Comparison of ENCODE assay signal across 1 cellular context in genomic region chr10:38143587-38143986, GRCh38.
TF ChIP-seq lines count a peak whose summit lies in the region.

No MANE protein-coding gene starts in this region.

TF ChIP-seq in HepG2, 621 proteins besides CTCF, POLR2A, EP300 and RAD21 (continued from another document and continues in another):
- TF ChIP-seq ZNF292 (CRISPR knock-in tag; IDR thresholded peaks at IDR 0.05; ENCODE audit: borderline replicate concordance, low read depth): peak; percentile 37; the same call in 1 of the 2 replicates
- no peak for TF ChIP-seq AKAP8 (CRISPR knock-in tag; IDR thresholded peaks at IDR 0.05)
- TF ChIP-seq PRPF4 (IDR thresholded peaks at IDR 0.05; ENCODE audit: low read depth, low read length, poor library complexity, severe bottlenecking): no peak
- TF ChIP-seq SIN3A (IDR thresholded peaks at IDR 0.05; ENCODE audit: borderline replicate concordance, low read depth, low read length): no peak
- no peak for TF ChIP-seq ZBTB8A (CRISPR knock-in tag; IDR thresholded peaks at IDR 0.05; ENCODE audit: borderline replicate concordance, low read depth)
- peak; percentile 62; the same call in 1 of the 2 replicates for TF ChIP-seq MAX (IDR thresholded peaks at IDR 0.05)
- TF ChIP-seq ZBTB43 (CRISPR knock-in tag; conservative IDR thresholded peaks at IDR 0.05): no peak
- TF ChIP-seq ZNF792 (CRISPR knock-in tag; IDR thresholded peaks at IDR 0.05): peak; percentile 72; the same call in 1 of the 2 replicates
- peak; percentile 99 for TF ChIP-seq TFE3 (CRISPR knock-in tag; IDR thresholded peaks at IDR 0.05)
- no peak for TF ChIP-seq ZNF816 (CRISPR knock-in tag; IDR thresholded peaks at IDR 0.05; ENCODE audit: borderline replicate concordance)
- TF ChIP-seq ZFX (CRISPR knock-in tag; IDR thresholded peaks at IDR 0.05; ENCODE audit: low read depth): 0 out of 2 replicates have a peak, but pooled peaks have one; percentile 23
- TF ChIP-seq ZSCAN21 (CRISPR knock-in tag; IDR thresholded peaks at IDR 0.05; ENCODE audit: borderline replicate concordance): no peak; the same call in 1 of the 2 replicates
- TF ChIP-seq CCDC6 (CRISPR knock-in tag; IDR thresholded peaks at IDR 0.05): no peak
- peak; percentile 69; the same call in 1 of the 2 replicates for TF ChIP-seq NR2F6 (IDR thresholded peaks at IDR 0.05)
- peak; percentile 82 for TF ChIP-seq NR2F6 (CRISPR knock-in tag; IDR thresholded peaks at IDR 0.05)
- peak; percentile 71; the same call in 1 of the 2 replicates for TF ChIP-seq ZMYM2 (CRISPR knock-in tag; IDR thresholded peaks at IDR 0.05)
- TF ChIP-seq, protein P1, sequence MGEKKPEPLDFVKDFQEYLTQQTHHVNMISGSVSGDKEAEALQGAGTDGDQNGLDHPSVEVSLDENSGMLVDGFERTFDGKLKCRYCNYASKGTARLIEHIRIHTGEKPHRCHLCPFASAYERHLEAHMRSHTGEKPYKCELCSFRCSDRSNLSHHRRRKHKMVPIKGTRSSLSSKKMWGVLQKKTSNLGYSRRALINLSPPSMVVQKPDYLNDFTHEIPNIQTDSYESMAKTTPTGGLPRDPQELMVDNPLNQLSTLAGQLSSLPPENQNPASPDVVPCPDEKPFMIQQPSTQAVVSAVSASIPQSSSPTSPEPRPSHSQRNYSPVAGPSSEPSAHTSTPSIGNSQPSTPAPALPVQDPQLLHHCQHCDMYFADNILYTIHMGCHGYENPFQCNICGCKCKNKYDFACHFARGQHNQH (CRISPR knock-in tag; IDR thresholded peaks at IDR 0.05): 0 out of 2 replicates have a peak, but pooled peaks have one; percentile 33
- no peak for TF ChIP-seq KLF6 (CRISPR knock-in tag; IDR thresholded peaks at IDR 0.05)
- TF ChIP-seq SOX13 (IDR thresholded peaks at IDR 0.05): no peak
- TF ChIP-seq SOX13 (CRISPR knock-in tag; conservative IDR thresholded peaks at IDR 0.05 in 1 of 2, IDR thresholded peaks at IDR 0.05 in 1 of 2): peak in 1 of 2 experiments; percentile 33; a peak in 1 of 4 replicates
- peak; percentile 28; the same call in 1 of the 2 replicates for TF ChIP-seq NCOR1 (IDR thresholded peaks at IDR 0.05; ENCODE audit: borderline replicate concordance, low read length)
- no peak for TF ChIP-seq ZNF557 (CRISPR knock-in tag; IDR thresholded peaks at IDR 0.05)
- no peak for TF ChIP-seq ELF1 (CRISPR knock-in tag; IDR thresholded peaks at IDR 0.05)
- TF ChIP-seq BCL6 (CRISPR knock-in tag; IDR thresholded peaks at IDR 0.05): peak; percentile 40; the same call in 1 of the 2 replicates
- no peak for TF ChIP-seq EED (CRISPR knock-in tag; IDR thresholded peaks at IDR 0.05)
- no peak for TF ChIP-seq HCFC1 (IDR thresholded peaks at IDR 0.05; ENCODE audit: low read depth, low read length)
- no peak for TF ChIP-seq SKIL (CRISPR knock-in tag; IDR thresholded peaks at IDR 0.05; ENCODE audit: borderline replicate concordance)
- TF ChIP-seq FOSL2 (CRISPR knock-in tag; IDR thresholded peaks at IDR 0.05): peak; percentile 98
- peak; percentile 27; the same call in 1 of the 2 replicates for TF ChIP-seq KDM2A (CRISPR knock-in tag; IDR thresholded peaks at IDR 0.05; ENCODE audit: borderline replicate concordance, low read depth)
- TF ChIP-seq NFE2 (CRISPR knock-in tag; IDR thresholded peaks at IDR 0.05): no peak
- peak; percentile 70 for TF ChIP-seq FOXA3 (CRISPR knock-in tag; IDR thresholded peaks at IDR 0.05)
- 0 out of 2 replicates have a peak, but pooled peaks have one; percentile 64 for TF ChIP-seq DNMT3B (CRISPR knock-in tag; conservative IDR thresholded peaks at IDR 0.05)
- 0 out of 2 replicates have a peak, but pooled peaks have one; percentile 23 for TF ChIP-seq NFKBIZ (CRISPR knock-in tag; IDR thresholded peaks at IDR 0.05)
- no peak for TF ChIP-seq NPAS2 (CRISPR knock-in tag; IDR thresholded peaks at IDR 0.05; ENCODE audit: borderline replicate concordance)
- TF ChIP-seq ZNF12 (CRISPR knock-in tag; IDR thresholded peaks at IDR 0.05): peak; percentile 36; the same call in 1 of the 2 replicates
- no peak for TF ChIP-seq MTF1 (CRISPR knock-in tag; IDR thresholded peaks at IDR 0.05)
- peak; percentile 81; the same call in 1 of the 2 replicates for TF ChIP-seq TRIM24 (CRISPR knock-in tag; IDR thresholded peaks at IDR 0.05)
- TF ChIP-seq PRDM10 (CRISPR knock-in tag; IDR thresholded peaks at IDR 0.05; ENCODE audit: low read depth): no peak
- TF ChIP-seq, protein P2, sequence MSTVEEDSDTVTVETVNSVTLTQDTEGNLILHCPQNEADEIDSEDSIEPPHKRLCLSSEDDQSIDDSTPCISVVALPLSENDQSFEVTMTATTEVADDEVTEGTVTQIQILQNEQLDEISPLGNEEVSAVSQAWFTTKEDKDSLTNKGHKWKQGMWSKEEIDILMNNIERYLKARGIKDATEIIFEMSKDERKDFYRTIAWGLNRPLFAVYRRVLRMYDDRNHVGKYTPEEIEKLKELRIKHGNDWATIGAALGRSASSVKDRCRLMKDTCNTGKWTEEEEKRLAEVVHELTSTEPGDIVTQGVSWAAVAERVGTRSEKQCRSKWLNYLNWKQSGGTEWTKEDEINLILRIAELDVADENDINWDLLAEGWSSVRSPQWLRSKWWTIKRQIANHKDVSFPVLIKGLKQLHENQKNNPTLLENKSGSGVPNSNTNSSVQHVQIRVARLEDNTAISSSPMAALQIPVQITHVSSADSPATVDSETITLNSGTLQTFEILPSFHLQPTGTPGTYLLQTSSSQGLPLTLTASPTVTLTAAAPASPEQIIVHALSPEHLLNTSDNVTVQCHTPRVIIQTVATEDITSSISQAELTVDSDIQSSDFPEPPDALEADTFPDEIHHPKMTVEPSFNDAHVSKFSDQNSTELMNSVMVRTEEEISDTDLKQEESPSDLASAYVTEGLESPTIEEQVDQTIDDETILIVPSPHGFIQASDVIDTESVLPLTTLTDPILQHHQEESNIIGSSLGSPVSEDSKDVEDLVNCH (CRISPR knock-in tag; IDR thresholded peaks at IDR 0.05): no peak
- no peak for TF ChIP-seq ZNF331 (CRISPR knock-in tag; IDR thresholded peaks at IDR 0.05)
- no peak for TF ChIP-seq NR1H2 (CRISPR knock-in tag; IDR thresholded peaks at IDR 0.05; ENCODE audit: borderline replicate concordance, low read depth)
- no peak for TF ChIP-seq ZNF747 (CRISPR knock-in tag; IDR thresholded peaks at IDR 0.05; ENCODE audit: borderline replicate concordance)
- TF ChIP-seq HDAC6 (IDR thresholded peaks at IDR 0.05; ENCODE audit: low read depth, low read length): no peak
- TF ChIP-seq KAT8 (CRISPR knock-in tag; IDR thresholded peaks at IDR 0.05): peak; percentile 50; the same call in 1 of the 2 replicates
- peak; percentile 80; the same call in 1 of the 2 replicates for TF ChIP-seq HBP1 (CRISPR knock-in tag; IDR thresholded peaks at IDR 0.05; ENCODE audit: low read depth)
- no peak for TF ChIP-seq ZNF678 (CRISPR knock-in tag; IDR thresholded peaks at IDR 0.05)
- TF ChIP-seq ARNTL (CRISPR knock-in tag; IDR thresholded peaks at IDR 0.05): peak; percentile 62; the same call in 1 of the 2 replicates
- no peak for TF ChIP-seq ZNF180 (CRISPR knock-in tag; IDR thresholded peaks at IDR 0.05; ENCODE audit: borderline replicate concordance, low read depth)
- no peak for TF ChIP-seq ZNF496 (CRISPR knock-in tag; IDR thresholded peaks at IDR 0.05; ENCODE audit: insufficient replicate concordance)
- TF ChIP-seq, protein P3, sequence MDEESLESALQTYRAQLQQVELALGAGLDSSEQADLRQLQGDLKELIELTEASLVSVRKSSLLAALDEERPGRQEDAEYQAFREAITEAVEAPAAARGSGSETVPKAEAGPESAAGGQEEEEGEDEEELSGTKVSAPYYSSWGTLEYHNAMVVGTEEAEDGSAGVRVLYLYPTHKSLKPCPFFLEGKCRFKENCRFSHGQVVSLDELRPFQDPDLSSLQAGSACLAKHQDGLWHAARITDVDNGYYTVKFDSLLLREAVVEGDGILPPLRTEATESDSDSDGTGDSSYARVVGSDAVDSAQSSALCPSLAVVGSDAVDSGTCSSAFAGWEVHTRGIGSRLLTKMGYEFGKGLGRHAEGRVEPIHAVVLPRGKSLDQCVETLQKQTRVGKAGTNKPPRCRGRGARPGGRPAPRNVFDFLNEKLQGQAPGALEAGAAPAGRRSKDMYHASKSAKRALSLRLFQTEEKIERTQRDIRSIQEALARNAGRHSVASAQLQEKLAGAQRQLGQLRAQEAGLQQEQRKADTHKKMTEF (CRISPR knock-in tag; IDR thresholded peaks at IDR 0.05): peak; percentile 63; the same call in 1 of the 2 replicates
- no peak for TF ChIP-seq ZNF775 (CRISPR knock-in tag; IDR thresholded peaks at IDR 0.05; ENCODE audit: borderline replicate concordance)
- no peak for TF ChIP-seq ZNF337 (CRISPR knock-in tag; IDR thresholded peaks at IDR 0.05; ENCODE audit: borderline replicate concordance, low read depth)
- TF ChIP-seq PLRG1 (conservative IDR thresholded peaks at IDR 0.05): no peak
- no peak for TF ChIP-seq MBD4 (IDR thresholded peaks at IDR 0.05; ENCODE audit: borderline replicate concordance, low read length)
- no peak for TF ChIP-seq NONO (IDR thresholded peaks at IDR 0.05)
- no peak for TF ChIP-seq NONO (CRISPR knock-in tag; conservative IDR thresholded peaks at IDR 0.05)
